In genomic region chr22:23106906-23107367, GRCh38 we compare ENCODE assay signal across 19 cellular contexts. TPM values are rescaled to one million over a fixed set of nuclear protein-coding genes. Genes with fewer than 3 reads are reported as not detected.
DNase-seq lines count a peak whose midpoint lies in the region; ATAC-seq, FAIRE-seq and TF ChIP-seq lines count a peak whose summit lies in the region.
"Had no signal": no experiment of that assay in that cellular context is flagged by ENCODE, and none has a peak within 500 bp of the region (broad histone marks: within the 10 kb centered on the region; RNA-seq: fewer than 3 reads in every experiment).

No MANE protein-coding gene starts in this region.

- peaks cover 0 to 16% (median 0%) of the 10 kb centered on the region in 12 donors for H3K4me1 ChIP-seq in heart left ventricle
- H3K4me1 ChIP-seq: lower lobe of right lung, psoas muscle had no signal

- TF ChIP-seq POLR2A in heart left ventricle (IDR thresholded peaks at IDR 0.05), result no peak

- H3K27ac ChIP-seq in heart left ventricle, result peak overlapping the region in 3 of 12 donors; percentile 3 to 70 (median 25)
- H3K27ac ChIP-seq in temporal lobe (ENCODE audit: low read depth, low read length), result peak overlapping the region; percentile 71
- H3K27ac ChIP-seq: lower lobe of right lung, psoas muscle had no signal

- H3K4me3 ChIP-seq in heart left ventricle, result no peak overlapping the region
- H3K4me3 ChIP-seq: lower lobe of right lung, psoas muscle had no signal

- no peaks in the 10 kb centered on the region for H3K9me3 ChIP-seq in heart left ventricle
- H3K9me3 ChIP-seq: lower lobe of right lung, psoas muscle had no signal

- H3K36me3 ChIP-seq in heart left ventricle, result no peaks in the 10 kb centered on the region
- H3K36me3 ChIP-seq: lower lobe of right lung had no signal

- no peak for TF ChIP-seq CTCF in heart left ventricle (IDR thresholded peaks at IDR 0.05)

- H3K27me3 ChIP-seq in heart left ventricle, result no peaks in the 10 kb centered on the region

- DNase-seq in NCI-H510A treated with DMSO at 0.1 percent for 48 hours (lab: John Stamatoyannopoulos, UW) (peak; percentile 35), NCI-H510A (lab: John Stamatoyannopoulos, UW) (no peak), NCI-H524 (lab: John Stamatoyannopoulos, UW) (peak; percentile 77 to 84), heart left ventricle (peak in 4 of 5 donors; percentile 29 to 79 (median 57)), SK-N-DZ (ENCODE audit: low spot score) (no peak), HTR-8/SVneo (ENCODE audit: insufficient read length, low spot score) (no peak), T1000 (lab: John Stamatoyannopoulos, UW) (no peak)
- DNase-seq: activated B cell treated with CpG ODN at 0.5 μM for 24 hours; CD4-positive, alpha-beta T cell; Kasumi-1; lower lobe of right lung; natural killer cell; NCI-H187; psoas muscle; stimulated activated naive CD4-positive, alpha-beta T cell treated with Interleukin-2 at 50 U/mL for 16 hours; T-cell had no signal

- intact Hi-C loops in heart left ventricle (cut with DNase I), result no loop called here

- ATAC-seq in heart left ventricle, result peak; percentile 76 to 86 (median 82)
- ATAC-seq: natural killer cell, psoas muscle, T-cell had no signal

- FAIRE-seq in HTR-8/SVneo (lab: Jason Lieb, UNC), result no peak

- 48 to 68% (median 55%) methylated on average over 3 to 8 of the region's 8 CpGs for WGBS in heart left ventricle, 4 donors

RNA-seq across cellular contexts. Expression of gene RSPH14, which starts 34.9 kb away (rescaled TPM):
- total RNA-seq in heart left ventricle, result not detected
- polyA plus RNA-seq in heart left ventricle, result not detected
- total RNA-seq in temporal lobe, result 2.7 TPM
- polyA plus RNA-seq in SK-N-DZ (2014; cell fraction: cytosol; rRNA removed), result 0.74 and 1.2 TPM in 2 replicates
- not detected in 2 replicates for polyA plus RNA-seq in SK-N-DZ (2014; cell fraction: nucleus; rRNA removed)
- total RNA-seq: A673; activated B cell treated with CpG ODN at 0.5 μM for 24 hours; activated CD8-positive, alpha-beta memory T cell treated with anti-CD3 and anti-CD28 coated beads for 36 hours; psoas muscle had no signal
- polyA plus RNA-seq: psoas muscle had no signal

RNA-seq across cellular contexts. Expression of gene GNAZ, which starts 36.6 kb away (rescaled TPM):
- total RNA-seq in heart left ventricle, result 10 to 100 TPM in 1 of 9 donors, 1 to 10 TPM in 8; 1.8 to 13.9 (median 2.6) TPM
- polyA plus RNA-seq in heart left ventricle, result 1 to 10 TPM; 1.1 to 1.9 TPM
- total RNA-seq in temporal lobe, result 124 TPM
- polyA plus RNA-seq in SK-N-DZ (2014; cell fraction: cytosol; rRNA removed), result 21.4 and 22.8 TPM in 2 replicates
- 19.9 and 21.1 TPM in 2 replicates for polyA plus RNA-seq in SK-N-DZ (2014; cell fraction: nucleus; rRNA removed)

RNA-seq across cellular contexts. Expression of gene RAB36, which starts 38.3 kb away (rescaled TPM):
- total RNA-seq in heart left ventricle (1 to 10 TPM in 2 of 9 donors, under 1 TPM in 7; 0.25 to 3.2 (median 0.54) TPM), temporal lobe (4.9 TPM)
- under 1 TPM; 0.11 to 0.55 TPM for polyA plus RNA-seq in heart left ventricle
- 0.83 and 1.2 TPM in 2 replicates for polyA plus RNA-seq in SK-N-DZ (2014; cell fraction: cytosol; rRNA removed)
- polyA plus RNA-seq in SK-N-DZ (2014; cell fraction: nucleus; rRNA removed), result 0.58 and 2.4 TPM in 2 replicates

Comparison
In these comparisons a context has a peak if more than half of its experiments do, and no peak if none do; other contexts are left out.
1. DNase-seq: peak in NCI-H510A treated with DMSO at 0.1 percent for 48 hours (single experiment), NCI-H524 (2 of 2) and heart left ventricle (4 of 5); none in NCI-H510A (single experiment), SK-N-DZ (single experiment), HTR-8/SVneo (single experiment) and T1000 (single experiment).